ENCODE assay signal across 19 cellular contexts in the genomic region with DNA sequence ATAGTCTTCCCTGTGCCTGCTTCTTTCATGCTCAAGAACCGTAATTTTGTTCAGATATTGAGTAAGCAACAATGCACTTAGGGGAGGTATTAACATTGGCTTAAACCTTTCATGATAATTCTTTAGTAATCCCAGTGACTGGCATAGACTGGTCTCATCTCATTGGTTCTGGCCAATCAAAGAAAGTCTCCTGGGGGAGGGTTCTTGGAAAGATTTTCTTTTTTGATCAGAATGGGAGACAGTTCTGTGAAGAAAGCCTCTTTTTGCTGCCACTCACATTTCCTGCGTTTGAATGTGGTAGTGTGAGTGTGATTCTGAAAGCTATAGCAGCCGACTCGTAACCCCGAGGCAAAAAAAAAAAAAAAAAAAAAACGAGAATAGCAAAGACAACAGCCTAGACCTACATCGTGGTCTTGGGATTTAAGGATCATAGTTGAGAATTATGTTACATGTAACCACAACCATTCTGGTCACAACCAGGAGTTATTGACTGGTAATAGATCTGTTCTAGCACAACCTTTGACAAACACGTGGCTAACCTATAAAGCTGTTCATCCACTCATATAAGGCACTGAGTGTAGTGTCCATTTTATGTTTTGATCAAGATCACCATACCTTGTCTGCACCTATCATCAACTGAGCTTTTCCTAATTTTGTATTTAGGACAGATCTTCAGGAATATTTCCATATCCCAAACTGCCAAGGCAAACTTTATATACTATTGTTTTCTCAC. TPM values are rescaled to one million over a fixed set of nuclear protein-coding genes. Genes with fewer than 3 reads are reported as not detected.
DNase-seq lines count a peak whose midpoint lies in the region; ATAC-seq lines count a peak whose summit lies in the region.
"Had no signal": no experiment of that assay in that cellular context is flagged by ENCODE, and none has a peak within 500 bp of the region (broad histone marks: within the 10 kb centered on the region; RNA-seq: fewer than 3 reads in every experiment).

No MANE protein-coding gene starts in this region.

- H3K4me1 Mint-ChIP-seq in activated T-cell treated with anti-CD3 and anti-CD28 coated beads, Interleukin-2, amount 50 U/mL, for 72 hours (ENCODE audit: low read depth): peaks cover 64% of the 10 kb centered on the region
- H3K4me1 Mint-ChIP-seq in activated naive CD8-positive, alpha-beta T cell treated with anti-CD3 and anti-CD28 coated beads, Interleukin-2, amount 10 ng/mL, durations not matched to agents 7 days and 5 days: peaks cover 64% of the 10 kb centered on the region

- POLR2A ChIA-PET in activated naive CD8-positive, alpha-beta T cell treated with anti-CD3 and anti-CD28 coated beads, Interleukin-2, amount 10 ng/mL, durations not matched to agents 7 days and 5 days (lab: Charles Lee): interaction anchor here (0.6 to 1.9 kb wide), 10 partner anchors 9 to 246 kb away, joined by 3 to 15 read pairs (median 5); partner anchors contain the start of genes TBC1D22B and TMEM217

- peak; percentile 71 to 72 for ATAC-seq in activated T-cell treated with anti-CD3 and anti-CD28 coated beads, Interleukin-2, amount 50 U/mL, for 72 hours (replicated peaks in 1 of 2)
- peak; percentile 82 for ATAC-seq in activated naive CD8-positive, alpha-beta T cell treated with anti-CD3 and anti-CD28 coated beads, Interleukin-2, amount 10 ng/mL, durations not matched to agents 7 days and 5 days (ENCODE audit: low read depth)
- ATAC-seq in stimulated activated naive CD8-positive, alpha-beta T cell treated with anti-CD3 and anti-CD28 coated beads, Interleukin-15, Interleukin-2, amounts not matched to agents 100 U/mL and 50 U/mL, for 24 hours: peak; percentile 19
- no peak for ATAC-seq in HG02970 (IDR thresholded peaks at IDR 0.05; ENCODE audit: low FRiP score, unreplicated experiment)
- no peak for ATAC-seq in HG02884 (IDR thresholded peaks at IDR 0.05; ENCODE audit: unreplicated experiment)
- ATAC-seq: heart left ventricle, right lobe of liver had no signal

- no peaks in the 10 kb centered on the region for H3K27me3 Mint-ChIP-seq in activated T-cell treated with anti-CD3 and anti-CD28 coated beads, Interleukin-2, amount 50 U/mL, for 72 hours (ENCODE audit: low read depth)
- no peaks in the 10 kb centered on the region for H3K27me3 Mint-ChIP-seq in activated naive CD8-positive, alpha-beta T cell treated with anti-CD3 and anti-CD28 coated beads, Interleukin-2, amount 10 ng/mL, durations not matched to agents 7 days and 5 days

- H3K36me3 Mint-ChIP-seq in activated T-cell treated with anti-CD3 and anti-CD28 coated beads, Interleukin-2, amount 50 U/mL, for 72 hours (ENCODE audit: insufficient read depth in 2 of 2): peaks cover 8 to 17% of the 10 kb centered on the region in 2 donors
- peaks cover 46% of the 10 kb centered on the region for H3K36me3 Mint-ChIP-seq in activated naive CD8-positive, alpha-beta T cell treated with anti-CD3 and anti-CD28 coated beads, Interleukin-2, amount 10 ng/mL, durations not matched to agents 7 days and 5 days

- peak overlapping the region; percentile 53 for H3K27ac Mint-ChIP-seq in activated T-cell treated with anti-CD3 and anti-CD28 coated beads, Interleukin-2, amount 50 U/mL, for 72 hours
- H3K27ac Mint-ChIP-seq in activated naive CD8-positive, alpha-beta T cell treated with anti-CD3 and anti-CD28 coated beads, Interleukin-2, amount 10 ng/mL, durations not matched to agents 7 days and 5 days: peak overlapping the region; percentile 86
- H3K27ac Mint-ChIP-seq: neural progenitor cell had no signal

- peak overlapping the region; percentile 60 to 68 for H3K4me3 Mint-ChIP-seq in activated T-cell treated with anti-CD3 and anti-CD28 coated beads, Interleukin-2, amount 50 U/mL, for 72 hours
- peak overlapping the region; percentile 72 for H3K4me3 Mint-ChIP-seq in activated naive CD8-positive, alpha-beta T cell treated with anti-CD3 and anti-CD28 coated beads, Interleukin-2, amount 10 ng/mL, durations not matched to agents 7 days and 5 days
- H3K4me3 Mint-ChIP-seq: neural progenitor cell had no signal

- DNase-seq in activated T-cell treated with anti-CD3 and anti-CD28 coated beads, Interleukin-2, amount 50 U/mL, for 72 hours: no peak
- DNase-seq in activated T-cell treated with anti-CD3 and anti-CD28 coated beads, Interleukin-2, amount 50 U/mL, for 48 hours: no peak
- DNase-seq in NCI-H82 treated with DMSO at 0.1 percent for 48 hours (lab: John Stamatoyannopoulos, UW; ENCODE audit: unreplicated experiment) (peak; percentile 58), kidney glomerular epithelial cell (lab: John Stamatoyannopoulos, UW) (no peak)
- DNase-seq in activated naive CD8-positive, alpha-beta T cell treated with anti-CD3 and anti-CD28 coated beads, Interleukin-2, amount 10 ng/mL, durations not matched to agents 7 days and 5 days: no peak
- DNase-seq in stimulated activated naive CD8-positive, alpha-beta T cell treated with anti-CD3 and anti-CD28 coated beads, Interleukin-15, Interleukin-2, amounts not matched to agents 100 U/mL and 50 U/mL, for 24 hours: no peak
- DNase-seq: activated CD4-positive, alpha-beta T cell treated with anti-CD3 and anti-CD28 coated beads, Interleukin-2, amount 50 U/mL, for 48 hours; effector CD8-positive, alpha-beta T cell; GF-D8; H7; heart left ventricle; islet precursor cell; mesendoderm; NCI-H345; right lobe of liver; SIG-M5 had no signal

- H3K9me3 Mint-ChIP-seq in activated T-cell treated with anti-CD3 and anti-CD28 coated beads, Interleukin-2, amount 50 U/mL, for 72 hours: no peaks in the 10 kb centered on the region
- no peaks in the 10 kb centered on the region for H3K9me3 Mint-ChIP-seq in activated naive CD8-positive, alpha-beta T cell treated with anti-CD3 and anti-CD28 coated beads, Interleukin-2, amount 10 ng/mL, durations not matched to agents 7 days and 5 days
- H3K9me3 Mint-ChIP-seq: neural progenitor cell had no signal

RNA-seq across cellular contexts. Expression of gene TMEM217, which starts 15.1 kb away (rescaled TPM):
- total RNA-seq in activated T-cell treated with anti-CD3 and anti-CD28 coated beads, Interleukin-2, amount 50 U/mL, for 72 hours: 1 to 10 TPM; 6.8 to 9.3 TPM
- 1 to 10 TPM; 1.4 to 2.0 TPM for total RNA-seq in activated naive CD8-positive, alpha-beta T cell treated with anti-CD3 and anti-CD28 coated beads, Interleukin-2, amount 10 ng/mL, durations not matched to agents 7 days and 5 days

RNA-seq across cellular contexts. Expression of gene TBC1D22B, which starts 15.4 kb away (rescaled TPM):
- 10 to 100 TPM; 23.2 to 24.4 TPM for total RNA-seq in activated T-cell treated with anti-CD3 and anti-CD28 coated beads, Interleukin-2, amount 50 U/mL, for 72 hours
- total RNA-seq in activated naive CD8-positive, alpha-beta T cell treated with anti-CD3 and anti-CD28 coated beads, Interleukin-2, amount 10 ng/mL, durations not matched to agents 7 days and 5 days: 10 to 100 TPM; 13.8 to 14.7 TPM

Comparison
In these comparisons a context has a peak if more than half of its experiments do, and no peak if none do; other contexts are left out.
1. ATAC-seq: peak in activated T-cell treated with anti-CD3 and anti-CD28 coated beads, Interleukin-2, amount 50 U/mL, for 72 hours (2 of 2), activated naive CD8-positive, alpha-beta T cell treated with anti-CD3 and anti-CD28 coated beads, Interleukin-2, amount 10 ng/mL, durations not matched to agents 7 days and 5 days (single experiment) and stimulated activated naive CD8-positive, alpha-beta T cell treated with anti-CD3 and anti-CD28 coated beads, Interleukin-15, Interleukin-2, amounts not matched to agents 100 U/mL and 50 U/mL, for 24 hours (single experiment); none in HG02970 (single experiment) and HG02884 (single experiment).